Comparison of ENCODE assay signal across 24 cellular contexts in genomic region chr17:65703891-65704290, GRCh38.
"Had no signal": no experiment of that assay in that cellular context is flagged by ENCODE, and none has a peak within 500 bp of the region (broad histone marks: within the 10 kb centered on the region; RNA-seq: fewer than 3 reads in every experiment).

No MANE protein-coding gene starts in this region.

- H3K36me3 ChIP-seq: ovary, right lobe of liver, thoracic aorta, upper lobe of left lung had no signal

- DNase-seq: cerebellar nuclear complex; cortex of kidney; effector memory CD8-positive, alpha-beta T cell; erythroblast; hypothalamus; immature natural killer cell; mesenchymal stem cell; midbrain; naive thymus-derived CD4-positive, alpha-beta T cell; occipital lobe; ovary; right lobe of liver; stimulated activated CD4-positive, alpha-beta T cell treated with anti-CD3 and anti-CD28 coated beads, Interleukin-12 subunit alpha, Interleukin-12 subunit beta, amount 100 ng/mL, for 4 hours; stimulated activated CD4-positive, alpha-beta T cell treated with anti-CD3 and anti-CD28 coated beads, Interleukin-1b, Interleukin-23, amount 100 ng/mL, for 48 hours; stimulated activated CD4-positive, alpha-beta T cell treated with anti-CD3 and anti-CD28 coated beads, Interleukin-4, amount 100 ng/mL, for 1 hour; stimulated activated naive CD4-positive, alpha-beta T cell treated with Interleukin-2 at 50 U/mL for 16 hours; substantia nigra; upper lobe of left lung had no signal

- H3K27ac Mint-ChIP-seq: effector memory CD8-positive, alpha-beta T cell; immature natural killer cell; naive thymus-derived CD4-positive, alpha-beta T cell; stimulated activated effector memory CD8-positive, alpha-beta T cell treated with anti-CD3 and anti-CD28 coated beads, Interleukin-12 subunit alpha, Interleukin-12 subunit beta, amount 100 ng/mL, for 72 hours had no signal

- H3K27ac ChIP-seq: ovary, right lobe of liver, thoracic aorta, tibial nerve, upper lobe of left lung had no signal

- H3K9me3 ChIP-seq: ovary, right lobe of liver, thoracic aorta, tibial nerve, upper lobe of left lung had no signal

- ATAC-seq: effector memory CD8-positive, alpha-beta T cell; left lobe of liver; naive thymus-derived CD4-positive, alpha-beta T cell; right lobe of liver; stimulated activated effector memory CD8-positive, alpha-beta T cell treated with anti-CD3 and anti-CD28 coated beads, Interleukin-12 subunit alpha, Interleukin-12 subunit beta, amount 100 ng/mL, for 72 hours had no signal

- H3K4me1 ChIP-seq: right lobe of liver, tibial nerve had no signal

- H3K36me3 Mint-ChIP-seq: immature natural killer cell; stimulated activated effector memory CD8-positive, alpha-beta T cell treated with anti-CD3 and anti-CD28 coated beads, Interleukin-12 subunit alpha, Interleukin-12 subunit beta, amount 100 ng/mL, for 72 hours had no signal

- H3K9me3 Mint-ChIP-seq: effector memory CD8-positive, alpha-beta T cell; immature natural killer cell; nephron; stimulated activated effector memory CD8-positive, alpha-beta T cell treated with anti-CD3 and anti-CD28 coated beads, Interleukin-12 subunit alpha, Interleukin-12 subunit beta, amount 100 ng/mL, for 72 hours had no signal

- H3K4me1 Mint-ChIP-seq: immature natural killer cell; naive thymus-derived CD4-positive, alpha-beta T cell; stimulated activated effector memory CD8-positive, alpha-beta T cell treated with anti-CD3 and anti-CD28 coated beads, Interleukin-12 subunit alpha, Interleukin-12 subunit beta, amount 100 ng/mL, for 72 hours had no signal

- H3K27me3 ChIP-seq: ovary, right lobe of liver, tibial nerve, upper lobe of left lung had no signal

- H3K4me3 ChIP-seq: ovary, right lobe of liver, smooth muscle cell, thoracic aorta, tibial nerve, upper lobe of left lung had no signal

- H3K4me3 Mint-ChIP-seq: effector memory CD8-positive, alpha-beta T cell; immature natural killer cell; naive thymus-derived CD4-positive, alpha-beta T cell; nephron; stimulated activated effector memory CD8-positive, alpha-beta T cell treated with anti-CD3 and anti-CD28 coated beads, Interleukin-12 subunit alpha, Interleukin-12 subunit beta, amount 100 ng/mL, for 72 hours had no signal
